In genomic region chr15:41115652-41116115, GRCh38 we compare ENCODE assay signal across 1 cellular context.
A peak's percentile ranks its signal among the peaks of the same experiment; 100 is the strongest.
TF ChIP-seq lines count a peak whose summit lies in the region.

No MANE protein-coding gene starts in this region.

TF ChIP-seq in HepG2, 621 proteins besides CTCF, POLR2A, EP300 and RAD21 (continued from another document and continues in another):
- TF ChIP-seq SP5 (CRISPR knock-in tag; IDR thresholded peaks at IDR 0.05; ENCODE audit: borderline replicate concordance, low read depth) = no peak
- no peak for TF ChIP-seq SNAPC4 (CRISPR knock-in tag; IDR thresholded peaks at IDR 0.05)
- TF ChIP-seq ZBTB7A (CRISPR knock-in tag; IDR thresholded peaks at IDR 0.05) = no peak
- TF ChIP-seq, protein P1, sequence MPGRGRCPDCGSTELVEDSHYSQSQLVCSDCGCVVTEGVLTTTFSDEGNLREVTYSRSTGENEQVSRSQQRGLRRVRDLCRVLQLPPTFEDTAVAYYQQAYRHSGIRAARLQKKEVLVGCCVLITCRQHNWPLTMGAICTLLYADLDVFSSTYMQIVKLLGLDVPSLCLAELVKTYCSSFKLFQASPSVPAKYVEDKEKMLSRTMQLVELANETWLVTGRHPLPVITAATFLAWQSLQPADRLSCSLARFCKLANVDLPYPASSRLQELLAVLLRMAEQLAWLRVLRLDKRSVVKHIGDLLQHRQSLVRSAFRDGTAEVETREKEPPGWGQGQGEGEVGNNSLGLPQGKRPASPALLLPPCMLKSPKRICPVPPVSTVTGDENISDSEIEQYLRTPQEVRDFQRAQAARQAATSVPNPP (CRISPR knock-in tag; IDR thresholded peaks at IDR 0.05) = no peak
- TF ChIP-seq, protein P2, sequence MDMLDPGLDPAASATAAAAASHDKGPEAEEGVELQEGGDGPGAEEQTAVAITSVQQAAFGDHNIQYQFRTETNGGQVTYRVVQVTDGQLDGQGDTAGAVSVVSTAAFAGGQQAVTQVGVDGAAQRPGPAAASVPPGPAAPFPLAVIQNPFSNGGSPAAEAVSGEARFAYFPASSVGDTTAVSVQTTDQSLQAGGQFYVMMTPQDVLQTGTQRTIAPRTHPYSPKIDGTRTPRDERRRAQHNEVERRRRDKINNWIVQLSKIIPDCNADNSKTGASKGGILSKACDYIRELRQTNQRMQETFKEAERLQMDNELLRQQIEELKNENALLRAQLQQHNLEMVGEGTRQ (IDR thresholded peaks at IDR 0.05; ENCODE audit: low read depth, low read length) = no peak
- TF ChIP-seq, protein P2 (CRISPR knock-in tag; IDR thresholded peaks at IDR 0.05; ENCODE audit: borderline replicate concordance) = no peak; the same call in 1 of the 2 replicates
- TF ChIP-seq NKX3-1 (CRISPR knock-in tag; IDR thresholded peaks at IDR 0.05) = 0 out of 2 replicates have a peak, but pooled peaks have one; percentile 29
- TF ChIP-seq, protein P3, sequence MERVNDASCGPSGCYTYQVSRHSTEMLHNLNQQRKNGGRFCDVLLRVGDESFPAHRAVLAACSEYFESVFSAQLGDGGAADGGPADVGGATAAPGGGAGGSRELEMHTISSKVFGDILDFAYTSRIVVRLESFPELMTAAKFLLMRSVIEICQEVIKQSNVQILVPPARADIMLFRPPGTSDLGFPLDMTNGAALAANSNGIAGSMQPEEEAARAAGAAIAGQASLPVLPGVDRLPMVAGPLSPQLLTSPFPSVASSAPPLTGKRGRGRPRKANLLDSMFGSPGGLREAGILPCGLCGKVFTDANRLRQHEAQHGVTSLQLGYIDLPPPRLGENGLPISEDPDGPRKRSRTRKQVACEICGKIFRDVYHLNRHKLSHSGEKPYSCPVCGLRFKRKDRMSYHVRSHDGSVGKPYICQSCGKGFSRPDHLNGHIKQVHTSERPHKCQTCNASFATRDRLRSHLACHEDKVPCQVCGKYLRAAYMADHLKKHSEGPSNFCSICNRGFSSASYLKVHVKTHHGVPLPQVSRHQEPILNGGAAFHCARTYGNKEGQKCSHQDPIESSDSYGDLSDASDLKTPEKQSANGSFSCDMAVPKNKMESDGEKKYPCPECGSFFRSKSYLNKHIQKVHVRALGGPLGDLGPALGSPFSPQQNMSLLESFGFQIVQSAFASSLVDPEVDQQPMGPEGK (CRISPR knock-in tag; IDR thresholded peaks at IDR 0.05) = no peak
- no peak for TF ChIP-seq HDAC1 (CRISPR knock-in tag; IDR thresholded peaks at IDR 0.05)
- no peak for TF ChIP-seq ZMAT3 (CRISPR knock-in tag; conservative IDR thresholded peaks at IDR 0.05)
- TF ChIP-seq SP4 (CRISPR knock-in tag; IDR thresholded peaks at IDR 0.05) = no peak
- no peak for TF ChIP-seq ZNF772 (CRISPR knock-in tag; IDR thresholded peaks at IDR 0.05)
- TF ChIP-seq, protein P4, sequence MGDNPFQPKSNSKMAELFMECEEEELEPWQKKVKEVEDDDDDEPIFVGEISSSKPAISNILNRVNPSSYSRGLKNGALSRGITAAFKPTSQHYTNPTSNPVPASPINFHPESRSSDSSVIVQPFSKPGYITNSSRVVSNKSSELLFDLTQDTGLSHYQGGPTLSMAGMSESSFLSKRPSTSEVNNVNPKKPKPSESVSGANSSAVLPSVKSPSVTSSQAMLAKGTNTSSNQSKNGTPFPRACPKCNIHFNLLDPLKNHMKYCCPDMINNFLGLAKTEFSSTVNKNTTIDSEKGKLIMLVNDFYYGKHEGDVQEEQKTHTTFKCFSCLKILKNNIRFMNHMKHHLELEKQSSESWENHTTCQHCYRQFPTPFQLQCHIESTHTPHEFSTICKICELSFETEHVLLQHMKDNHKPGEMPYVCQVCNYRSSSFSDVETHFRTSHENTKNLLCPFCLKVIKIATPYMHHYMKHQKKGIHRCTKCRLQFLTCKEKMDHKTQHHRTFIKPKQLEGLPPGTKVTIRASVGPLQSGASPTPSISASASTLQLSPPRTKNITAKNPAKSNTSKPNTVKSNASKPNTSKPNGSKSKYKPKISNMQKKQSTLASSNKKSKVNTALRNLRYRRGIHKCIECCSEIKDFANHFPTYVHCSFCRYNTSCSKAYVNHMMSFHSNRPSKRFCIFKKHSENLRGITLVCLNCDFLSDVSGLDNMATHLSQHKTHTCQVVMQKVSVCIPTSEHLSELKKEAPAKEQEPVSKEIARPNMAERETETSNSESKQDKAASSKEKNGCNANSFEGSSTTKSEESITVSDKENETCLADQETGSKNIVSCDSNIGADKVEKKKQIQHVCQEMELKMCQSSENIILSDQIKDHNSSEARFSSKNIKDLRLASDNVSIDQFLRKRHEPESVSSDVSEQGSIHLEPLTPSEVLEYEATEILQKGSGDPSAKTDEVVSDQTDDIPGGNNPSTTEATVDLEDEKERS (CRISPR knock-in tag; IDR thresholded peaks at IDR 0.05) = no peak
- TF ChIP-seq PAWR (CRISPR knock-in tag; IDR thresholded peaks at IDR 0.05; ENCODE audit: borderline replicate concordance) = no peak
- no peak for TF ChIP-seq ZFP36L2 (CRISPR knock-in tag; IDR thresholded peaks at IDR 0.05)
- no peak for TF ChIP-seq MYNN (CRISPR knock-in tag; IDR thresholded peaks at IDR 0.05; ENCODE audit: low read depth)
- TF ChIP-seq, protein P5, sequence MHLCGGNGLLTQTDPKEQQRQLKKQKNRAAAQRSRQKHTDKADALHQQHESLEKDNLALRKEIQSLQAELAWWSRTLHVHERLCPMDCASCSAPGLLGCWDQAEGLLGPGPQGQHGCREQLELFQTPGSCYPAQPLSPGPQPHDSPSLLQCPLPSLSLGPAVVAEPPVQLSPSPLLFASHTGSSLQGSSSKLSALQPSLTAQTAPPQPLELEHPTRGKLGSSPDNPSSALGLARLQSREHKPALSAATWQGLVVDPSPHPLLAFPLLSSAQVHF (CRISPR knock-in tag; IDR thresholded peaks at IDR 0.05) = no peak
- peak; percentile 22; the same call in 1 of the 2 replicates for TF ChIP-seq ZNF501 (CRISPR knock-in tag; IDR thresholded peaks at IDR 0.05)
- no peak for TF ChIP-seq GZF1 (CRISPR knock-in tag; IDR thresholded peaks at IDR 0.05)
- TF ChIP-seq MEIS2 (CRISPR knock-in tag; IDR thresholded peaks at IDR 0.05) = no peak
- TF ChIP-seq TGIF2 (CRISPR knock-in tag; IDR thresholded peaks at IDR 0.05) = no peak
- no peak for TF ChIP-seq HOXA9 (CRISPR knock-in tag; IDR thresholded peaks at IDR 0.05; ENCODE audit: borderline replicate concordance)
- no peak for TF ChIP-seq ZNF44 (CRISPR knock-in tag; IDR thresholded peaks at IDR 0.05)
- TF ChIP-seq ZNF598 (CRISPR knock-in tag; IDR thresholded peaks at IDR 0.05; ENCODE audit: borderline replicate concordance) = no peak
- no peak for TF ChIP-seq ZNF235 (CRISPR knock-in tag; IDR thresholded peaks at IDR 0.05; ENCODE audit: borderline replicate concordance)
- TF ChIP-seq ELF1 (CRISPR knock-in tag; IDR thresholded peaks at IDR 0.05) = no peak
- TF ChIP-seq ZNF431 (CRISPR knock-in tag; IDR thresholded peaks at IDR 0.05; ENCODE audit: borderline replicate concordance, low read depth) = no peak
- TF ChIP-seq ZUFSP (CRISPR knock-in tag; IDR thresholded peaks at IDR 0.05; ENCODE audit: borderline replicate concordance) = no peak
- no peak for TF ChIP-seq HHEX (CRISPR knock-in tag; IDR thresholded peaks at IDR 0.05)
- no peak for TF ChIP-seq ZNF335 (CRISPR knock-in tag; IDR thresholded peaks at IDR 0.05)
- TF ChIP-seq, protein P6, sequence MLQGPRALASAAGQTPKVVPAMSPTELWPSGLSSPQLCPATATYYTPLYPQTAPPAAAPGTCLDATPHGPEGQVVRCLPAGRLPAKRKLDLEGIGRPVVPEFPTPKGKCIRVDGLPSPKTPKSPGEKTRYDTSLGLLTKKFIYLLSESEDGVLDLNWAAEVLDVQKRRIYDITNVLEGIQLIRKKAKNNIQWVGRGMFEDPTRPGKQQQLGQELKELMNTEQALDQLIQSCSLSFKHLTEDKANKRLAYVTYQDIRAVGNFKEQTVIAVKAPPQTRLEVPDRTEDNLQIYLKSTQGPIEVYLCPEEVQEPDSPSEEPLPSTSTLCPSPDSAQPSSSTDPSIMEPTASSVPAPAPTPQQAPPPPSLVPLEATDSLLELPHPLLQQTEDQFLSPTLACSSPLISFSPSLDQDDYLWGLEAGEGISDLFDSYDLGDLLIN (CRISPR knock-in tag; IDR thresholded peaks at IDR 0.05; ENCODE audit: borderline replicate concordance) = no peak
- no peak for TF ChIP-seq SKIL (CRISPR knock-in tag; IDR thresholded peaks at IDR 0.05; ENCODE audit: borderline replicate concordance)
- peak; percentile 81; the same call in 1 of the 2 replicates for TF ChIP-seq SIN3A (IDR thresholded peaks at IDR 0.05; ENCODE audit: borderline replicate concordance, low read depth, low read length)
- TF ChIP-seq SNAPC5 (CRISPR knock-in tag; IDR thresholded peaks at IDR 0.05; ENCODE audit: borderline replicate concordance) = no peak
- TF ChIP-seq TBL1XR1 (IDR thresholded peaks at IDR 0.05; ENCODE audit: borderline replicate concordance, low read length, partially characterized antibody) = no peak
- TF ChIP-seq SAFB2 (CRISPR knock-in tag; IDR thresholded peaks at IDR 0.05; ENCODE audit: borderline replicate concordance, low read depth) = no peak
- no peak for TF ChIP-seq FOXJ3 (CRISPR knock-in tag; IDR thresholded peaks at IDR 0.05; ENCODE audit: borderline replicate concordance)
- no peak for TF ChIP-seq STAT5B (CRISPR knock-in tag; IDR thresholded peaks at IDR 0.05)
- TF ChIP-seq, protein P7, sequence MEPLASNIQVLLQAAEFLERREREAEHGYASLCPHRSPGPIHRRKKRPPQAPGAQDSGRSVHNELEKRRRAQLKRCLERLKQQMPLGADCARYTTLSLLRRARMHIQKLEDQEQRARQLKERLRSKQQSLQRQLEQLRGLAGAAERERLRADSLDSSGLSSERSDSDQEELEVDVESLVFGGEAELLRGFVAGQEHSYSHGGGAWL (CRISPR knock-in tag; IDR thresholded peaks at IDR 0.05) = no peak; the same call in 1 of the 2 replicates
- no peak for TF ChIP-seq ZNF776 (CRISPR knock-in tag; IDR thresholded peaks at IDR 0.05)
